10 cellular contexts compared by ENCODE assay signal in genomic region chr11:114058026-114058706, GRCh38. TPM values are rescaled to one million over a fixed set of nuclear protein-coding genes. Genes with fewer than 3 reads are reported as not detected.
DNase-seq lines count a peak whose midpoint lies in the region; ATAC-seq and TF ChIP-seq lines count a peak whose summit lies in the region.
"Had no signal": no experiment of that assay in that cellular context is flagged by ENCODE, and none has a peak within 500 bp of the region (broad histone marks: within the 10 kb centered on the region; RNA-seq: fewer than 3 reads in every experiment).

No MANE protein-coding gene starts in this region.

- peaks cover 10% of the 10 kb centered on the region for H3K27me3 Mint-ChIP-seq in activated naive CD4-positive, alpha-beta T cell treated with anti-CD3 and anti-CD28 coated beads, Interleukin-2, amount 50 U/mL, for 24 hours
- peaks cover 20 to 86% (median 24%) of the 10 kb centered on the region in 5 donors for H3K27me3 Mint-ChIP-seq in naive thymus-derived CD4-positive, alpha-beta T cell

- peak overlapping the region; percentile 65 to 71 for H3K27ac ChIP-seq in esophagus (ENCODE audit: low read depth in 2 of 2, low read length in 1 of 2)
- H3K27ac ChIP-seq in naive thymus-derived CD4-positive, alpha-beta T cell (ENCODE audit: low read depth, low read length): no peak overlapping the region
- H3K27ac ChIP-seq in upper lobe of right lung: peak overlapping the region; percentile 81

- POLR2A ChIA-PET in naive thymus-derived CD4-positive, alpha-beta T cell (lab: Charles Lee): interaction anchor here (0.5 to 3.5 kb wide), 5 partner anchors 14 to 125 kb away, joined by 3 to 18 read pairs (median 3); no protein-coding TSS in a partner anchor

- no peak for DNase-seq in activated naive CD4-positive, alpha-beta T cell treated with anti-CD3 and anti-CD28 coated beads, Interleukin-2, amount 50 U/mL, for 16 hours
- no peak for DNase-seq in naive thymus-derived CD4-positive, alpha-beta T cell
- DNase-seq in upper lobe of right lung (peak; percentile 82), pons (ENCODE audit: low spot score) (no peak), kidney glomerular epithelial cell (lab: John Stamatoyannopoulos, UW) (no peak)
- DNase-seq: BE2C, PC-3 had no signal

- H3K4me1 ChIP-seq in esophagus (ENCODE audit: control insufficient read depth in 2 of 2, insufficient read depth in 2 of 2, low read length in 1 of 2) (peaks cover 7 to 12% of the 10 kb centered on the region in 2 donors), upper lobe of right lung (peaks cover 25% of the 10 kb centered on the region)
- H3K4me1 ChIP-seq in naive thymus-derived CD4-positive, alpha-beta T cell (ENCODE audit: control insufficient read depth in 2 of 2, insufficient read depth in 2 of 2, low read length in 2 of 2): peaks cover 0 to 10% of the 10 kb centered on the region in 2 donors
- H3K4me1 ChIP-seq: BE2C had no signal

- H3K4me3 ChIP-seq in esophagus (ENCODE audit: low read depth in 1 of 2, low read length in 2 of 2) (peak overlapping the region in 1 of 2 donors; percentile 31), upper lobe of right lung (peak overlapping the region; percentile 95)
- H3K4me3 ChIP-seq in naive thymus-derived CD4-positive, alpha-beta T cell (ENCODE audit: low read length): no peak overlapping the region

- CTCF ChIA-PET in naive thymus-derived CD4-positive, alpha-beta T cell (lab: Charles Lee): no interaction called here

- no peaks in the 10 kb centered on the region for H3K4me1 Mint-ChIP-seq in activated naive CD4-positive, alpha-beta T cell treated with anti-CD3 and anti-CD28 coated beads, Interleukin-2, amount 50 U/mL, for 24 hours
- peaks cover 0 to 10% (median 7%) of the 10 kb centered on the region in 7 donors for H3K4me1 Mint-ChIP-seq in naive thymus-derived CD4-positive, alpha-beta T cell

- no peak overlapping the region for H3K27ac Mint-ChIP-seq in activated naive CD4-positive, alpha-beta T cell treated with anti-CD3 and anti-CD28 coated beads, Interleukin-2, amount 50 U/mL, for 24 hours
- H3K27ac Mint-ChIP-seq in naive thymus-derived CD4-positive, alpha-beta T cell: no peak overlapping the region

- H3K27me3 ChIP-seq in esophagus (ENCODE audit: control insufficient read depth in 1 of 2, insufficient read depth in 2 of 2, low read length in 2 of 2) (no peaks in the 10 kb centered on the region), upper lobe of right lung (no peaks in the 10 kb centered on the region)
- no peaks in the 10 kb centered on the region for H3K27me3 ChIP-seq in naive thymus-derived CD4-positive, alpha-beta T cell (ENCODE audit: control insufficient read depth in 2 of 2, insufficient read depth in 2 of 2, low read length in 2 of 2)

- peak overlapping the region; percentile 86 for H3K4me3 Mint-ChIP-seq in activated naive CD4-positive, alpha-beta T cell treated with anti-CD3 and anti-CD28 coated beads, Interleukin-2, amount 50 U/mL, for 24 hours
- H3K4me3 Mint-ChIP-seq in naive thymus-derived CD4-positive, alpha-beta T cell: peak overlapping the region in 9 of 10 donors; percentile 42 to 95 (median 89)

- TF ChIP-seq CTCF in upper lobe of right lung (IDR thresholded peaks at IDR 0.05): no peak

- H3K36me3 ChIP-seq in esophagus (ENCODE audit: control insufficient read depth in 2 of 2, insufficient read depth in 2 of 2, low read length in 1 of 2) (peaks cover 0 to 1% of the 10 kb centered on the region in 2 donors), upper lobe of right lung (peaks cover 8% of the 10 kb centered on the region)
- H3K36me3 ChIP-seq in naive thymus-derived CD4-positive, alpha-beta T cell (ENCODE audit: control insufficient read depth in 2 of 3, insufficient read depth in 3 of 3, low read length in 3 of 3): no peaks in the 10 kb centered on the region
- H3K36me3 ChIP-seq: BE2C had no signal

- no peaks in the 10 kb centered on the region for H3K9me3 ChIP-seq in esophagus (ENCODE audit: control insufficient read depth in 2 of 2, insufficient read depth in 1 of 2, low read depth in 1 of 2, low read length in 1 of 2)
- no peaks in the 10 kb centered on the region for H3K9me3 ChIP-seq in naive thymus-derived CD4-positive, alpha-beta T cell (ENCODE audit: control insufficient read depth in 2 of 3, low read length in 3 of 3)
- H3K9me3 ChIP-seq in upper lobe of right lung: no peaks in the 10 kb centered on the region
- H3K9me3 ChIP-seq: BE2C had no signal

- 70 to 74% methylated on average over 25 of the region's 25 CpGs for WGBS in esophagus, 2 donors

- H3K9me3 Mint-ChIP-seq in activated naive CD4-positive, alpha-beta T cell treated with anti-CD3 and anti-CD28 coated beads, Interleukin-2, amount 50 U/mL, for 24 hours: no peaks in the 10 kb centered on the region
- no peaks in the 10 kb centered on the region for H3K9me3 Mint-ChIP-seq in naive thymus-derived CD4-positive, alpha-beta T cell

- no peak for ATAC-seq in naive thymus-derived CD4-positive, alpha-beta T cell
- ATAC-seq in upper lobe of right lung: peak; percentile 46
- ATAC-seq in GM18519 (IDR thresholded peaks at IDR 0.05; ENCODE audit: low FRiP score, unreplicated experiment): no peak
- ATAC-seq: PC-3 had no signal

- intact Hi-C loops in naive thymus-derived CD4-positive, alpha-beta T cell (cut with micrococcal nuclease): loop anchor here (5.0 to 10.0 kb wide), 4 partner anchors 44 to 344 kb away; partner anchors contain the start of genes C11orf71 (in 1 of the 2) and RBM7 (in 1 of the 2)
- intact Hi-C loops in upper lobe of right lung (cut with DNase I): no loop called here

- H3K36me3 Mint-ChIP-seq in activated naive CD4-positive, alpha-beta T cell treated with anti-CD3 and anti-CD28 coated beads, Interleukin-2, amount 50 U/mL, for 24 hours: no peaks in the 10 kb centered on the region
- H3K36me3 Mint-ChIP-seq in naive thymus-derived CD4-positive, alpha-beta T cell: peaks cover 0 to 1% (median 0%) of the 10 kb centered on the region in 5 donors

RNA-seq across cellular contexts. Expression of gene ZBTB16, which starts 1.3 kb away (rescaled TPM):
- polyA plus RNA-seq in esophagus: 1 to 10 TPM; 4.6 to 9.6 TPM
- total RNA-seq in naive thymus-derived CD4-positive, alpha-beta T cell: 10 to 100 TPM in 2 of 5 experiments, 1 to 10 TPM in 3; 3.0 to 22.1 (median 7.2) TPM
- 10 to 100 TPM in 1 of 2 donors, 1 to 10 TPM in 1; 3.0 to 15.4 TPM for polyA plus RNA-seq in naive thymus-derived CD4-positive, alpha-beta T cell
- 221 TPM for total RNA-seq in upper lobe of right lung
- total RNA-seq: PC-3 had no signal
